ENCODE assay signal across 1 cellular context in genomic region chr10:113129117-113129516, GRCh38.
TF ChIP-seq lines count a peak whose summit lies in the region.

No MANE protein-coding gene starts in this region.

TF ChIP-seq in A549, 52 proteins besides CTCF, POLR2A, EP300 and RAD21 (continued from another document):
- TF ChIP-seq HES2 (IDR thresholded peaks at IDR 0.05) (no peak), BHLHE40 (IDR thresholded peaks at IDR 0.05; ENCODE audit: low read depth, low read length) (no peak), CBX2 (IDR thresholded peaks at IDR 0.05; ENCODE audit: borderline replicate concordance, low read depth) (no peak), RFX5 (IDR thresholded peaks at IDR 0.05) (no peak), ZNF302 (CRISPR knock-in tag; IDR thresholded peaks at IDR 0.05) (no peak), MAFK (IDR thresholded peaks at IDR 0.05; ENCODE audit: partially characterized antibody) (no peak), FOSL2 (IDR thresholded peaks at IDR 0.05) (no peak), FOSL2 (CRISPR knock-in tag; IDR thresholded peaks at IDR 0.05) (no peak), HOXA7 (CRISPR knock-in tag; IDR thresholded peaks at IDR 0.05) (no peak), TFCP2L1 (CRISPR knock-in tag; IDR thresholded peaks at IDR 0.05) (no peak), HDAC2 (IDR thresholded peaks at IDR 0.05) (no peak), HOXB5 (CRISPR knock-in tag; IDR thresholded peaks at IDR 0.05) (no peak), ZFP36 (IDR thresholded peaks at IDR 0.05; ENCODE audit: borderline replicate concordance, partially characterized antibody) (no peak), CHD4 (IDR thresholded peaks at IDR 0.05; ENCODE audit: borderline replicate concordance) (no peak), GATA3 (IDR thresholded peaks at IDR 0.05; ENCODE audit: borderline replicate concordance) (no peak)
- TF ChIP-seq, protein P1, sequence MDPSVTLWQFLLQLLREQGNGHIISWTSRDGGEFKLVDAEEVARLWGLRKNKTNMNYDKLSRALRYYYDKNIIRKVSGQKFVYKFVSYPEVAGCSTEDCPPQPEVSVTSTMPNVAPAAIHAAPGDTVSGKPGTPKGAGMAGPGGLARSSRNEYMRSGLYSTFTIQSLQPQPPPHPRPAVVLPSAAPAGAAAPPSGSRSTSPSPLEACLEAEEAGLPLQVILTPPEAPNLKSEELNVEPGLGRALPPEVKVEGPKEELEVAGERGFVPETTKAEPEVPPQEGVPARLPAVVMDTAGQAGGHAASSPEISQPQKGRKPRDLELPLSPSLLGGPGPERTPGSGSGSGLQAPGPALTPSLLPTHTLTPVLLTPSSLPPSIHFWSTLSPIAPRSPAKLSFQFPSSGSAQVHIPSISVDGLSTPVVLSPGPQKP (IDR thresholded peaks at IDR 0.05; ENCODE audit: low read depth, low read length) = no peak
